ENCODE assay signal across 1 cellular context in genomic region chr1:242525769-242526168, GRCh38.
A peak's percentile ranks its signal among the peaks of the same experiment; 100 is the strongest.
TF ChIP-seq lines count a peak whose summit lies in the region.

No MANE protein-coding gene starts in this region.

TF ChIP-seq in H1, 55 proteins besides CTCF, POLR2A, EP300 and RAD21:
- TF ChIP-seq TCF12 (IDR thresholded peaks at IDR 0.05; ENCODE audit: low read depth, low read length) (no peak), CEBPB (IDR thresholded peaks at IDR 0.05; ENCODE audit: low read depth, low read length) (peak; percentile 81)
TF ChIP-seq in H1: peak in this region for 1.
